23 cellular contexts compared by ENCODE assay signal in the genomic region with DNA sequence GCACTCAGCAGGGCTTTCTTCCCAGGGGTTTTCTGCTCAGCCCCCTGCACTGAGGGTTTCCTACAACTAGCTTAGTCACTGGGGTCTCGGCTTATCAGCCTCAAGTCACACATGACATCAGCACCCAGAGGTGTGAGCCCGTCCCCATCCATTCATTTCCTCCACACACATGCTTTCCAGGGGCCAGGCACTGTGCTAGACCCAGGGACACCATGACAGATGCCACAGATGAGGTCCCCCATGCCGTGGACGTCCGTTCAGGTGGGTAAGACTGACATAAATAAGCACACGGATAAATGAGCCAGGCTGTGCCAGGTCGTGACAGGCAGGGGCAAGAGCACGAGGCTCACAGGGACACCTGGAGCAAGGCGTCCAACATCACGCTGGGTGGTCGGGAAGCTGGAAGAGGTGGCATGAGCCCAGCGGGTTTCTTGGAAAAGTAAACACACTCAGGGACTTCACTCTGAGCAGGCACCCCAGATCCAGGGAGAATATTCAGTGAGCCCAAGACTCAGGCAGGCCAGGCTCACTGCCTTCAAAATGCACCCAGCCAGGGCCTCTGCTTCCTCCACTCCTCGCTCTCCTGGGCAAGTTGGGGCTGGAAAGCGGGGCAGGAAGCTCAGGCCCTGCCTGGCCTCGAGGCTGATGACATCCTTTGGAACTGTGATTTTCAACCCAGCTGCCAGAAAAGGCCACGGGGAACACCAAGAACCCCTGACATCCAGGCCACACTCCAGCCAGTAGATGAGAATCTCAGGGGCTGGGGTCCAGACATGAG.
DNase-seq lines count a peak whose midpoint lies in the region; ATAC-seq and TF ChIP-seq lines count a peak whose summit lies in the region.
"Had no signal": no experiment of that assay in that cellular context is flagged by ENCODE, and none has a peak within 500 bp of the region (broad histone marks: within the 10 kb centered on the region; RNA-seq: fewer than 3 reads in every experiment).

No MANE protein-coding gene starts in this region.

- POLR2A ChIA-PET in WTC11 (lab: Charles Lee): interaction anchor here (0.6 kb wide), 1 partner anchor 92 kb away, joined by 4 read pairs; no protein-coding TSS in a partner anchor

- intact Hi-C loops in left ventricle myocardium superior (cut with micrococcal nuclease) (no loop called here), CD14-positive monocyte (cut with micrococcal nuclease) (no loop called here)

- H3K4me1 ChIP-seq in right atrium auricular region: peaks cover 0 to 4% of the 10 kb centered on the region in 2 donors
- H3K4me1 ChIP-seq: parathyroid adenoma, tibial artery had no signal

- H3K4me3 Mint-ChIP-seq in WTC11 (no peak overlapping the region), glutamatergic neuron (ENCODE audit: unreplicated experiment) (no peak overlapping the region), CD14-positive monocyte (no peak overlapping the region)
- H3K4me3 Mint-ChIP-seq in stimulated activated effector memory CD8-positive, alpha-beta T cell treated with anti-CD3 and anti-CD28 coated beads, Interleukin-12 subunit alpha, Interleukin-12 subunit beta, amount 100 ng/mL, for 72 hours: no peak overlapping the region
- H3K4me3 Mint-ChIP-seq: activated naive CD4-positive, alpha-beta T cell treated with anti-CD3 and anti-CD28 coated beads, Interleukin-2, amount 10 ng/mL, durations not matched to agents 7 days and 5 days; CD4-positive, alpha-beta memory T cell had no signal

- H3K9me3 Mint-ChIP-seq in WTC11 (peaks cover 3% of the 10 kb centered on the region; the same call in 1 of the 2 replicates), glutamatergic neuron (ENCODE audit: unreplicated experiment) (peaks cover 3% of the 10 kb centered on the region), CD14-positive monocyte (peaks cover 0 to 8% (median 0%) of the 10 kb centered on the region in 7 donors)
- no peaks in the 10 kb centered on the region for H3K9me3 Mint-ChIP-seq in stimulated activated effector memory CD8-positive, alpha-beta T cell treated with anti-CD3 and anti-CD28 coated beads, Interleukin-12 subunit alpha, Interleukin-12 subunit beta, amount 100 ng/mL, for 72 hours
- H3K9me3 Mint-ChIP-seq: activated naive CD4-positive, alpha-beta T cell treated with anti-CD3 and anti-CD28 coated beads, Interleukin-2, amount 10 ng/mL, durations not matched to agents 7 days and 5 days had no signal

- H3K27me3 Mint-ChIP-seq in WTC11 (ENCODE audit: low read depth): no peaks in the 10 kb centered on the region
- peaks cover 3% of the 10 kb centered on the region for H3K27me3 Mint-ChIP-seq in glutamatergic neuron (ENCODE audit: unreplicated experiment)
- peaks cover 11 to 24% (median 19%) of the 10 kb centered on the region in 3 donors for H3K27me3 Mint-ChIP-seq in CD14-positive monocyte (ENCODE audit: low read depth in 3 of 3)
- H3K27me3 Mint-ChIP-seq: CD4-positive, alpha-beta memory T cell had no signal

- H3K27ac Mint-ChIP-seq in WTC11: peak overlapping the region; percentile 55
- peak overlapping the region; percentile 44 for H3K27ac Mint-ChIP-seq in stimulated activated effector memory CD8-positive, alpha-beta T cell treated with anti-CD3 and anti-CD28 coated beads, Interleukin-12 subunit alpha, Interleukin-12 subunit beta, amount 100 ng/mL, for 72 hours
- H3K27ac Mint-ChIP-seq in glutamatergic neuron (ENCODE audit: unreplicated experiment): no peak overlapping the region
- H3K27ac Mint-ChIP-seq in CD14-positive monocyte: peak overlapping the region in 1 of 7 donors; percentile 73
- H3K27ac Mint-ChIP-seq: activated naive CD4-positive, alpha-beta T cell treated with anti-CD3 and anti-CD28 coated beads, Interleukin-2, amount 10 ng/mL, durations not matched to agents 7 days and 5 days; CD4-positive, alpha-beta memory T cell had no signal

- H3K36me3 ChIP-seq in right atrium auricular region: no peaks in the 10 kb centered on the region
- H3K36me3 ChIP-seq: heart left ventricle, tibial artery had no signal

- in situ Hi-C loops in ACHN (cut with HindIII; ENCODE audit: low pct_ligation_motif_present, low pct_unique_long_range_greater_than_20kb, low sequenced_read_pairs): no loop called here

- TF ChIP-seq CTCF in right atrium auricular region (IDR thresholded peaks at IDR 0.05): no peak
- no peak for TF ChIP-seq CTCF in WTC11 (IDR thresholded peaks at IDR 0.05)
- TF ChIP-seq CTCF in glutamatergic neuron (IDR thresholded peaks at IDR 0.05; ENCODE audit: partially characterized antibody, unreplicated experiment): no peak
- TF ChIP-seq CTCF in CD14-positive monocyte (IDR thresholded peaks at IDR 0.05): no peak

- CTCF ChIA-PET in WTC11 (lab: Charles Lee): interaction anchor here (2.4 kb wide), 1 partner anchor 104 kb away, joined by 8 read pairs; no protein-coding TSS in a partner anchor

- H3K27ac ChIP-seq in right atrium auricular region: no peak overlapping the region
- H3K27ac ChIP-seq: GM23248, heart left ventricle, parathyroid adenoma, tibial artery had no signal

- DNase-seq in left ventricle myocardium superior (no peak), right atrium auricular region (ENCODE audit: low spot score) (no peak), WTC11 (ENCODE audit: low spot score) (no peak), islet precursor cell (peak; percentile 54), ACHN (no peak), glutamatergic neuron (no peak), CD14-positive monocyte (ENCODE audit: low spot score) (no peak)
- DNase-seq in stimulated activated effector memory CD8-positive, alpha-beta T cell treated with anti-CD3 and anti-CD28 coated beads, Interleukin-12 subunit alpha, Interleukin-12 subunit beta, amount 100 ng/mL, for 72 hours (ENCODE audit: low spot score in 2 of 2): no peak
- DNase-seq: activated CD4-positive, CD25-positive, alpha-beta regulatory T cell treated with anti-CD3 and anti-CD28 coated beads, Interleukin-2, amount 50 U/mL, for 72 hours; activated naive CD4-positive, alpha-beta T cell treated with anti-CD3 and anti-CD28 coated beads, Interleukin-2, amount 10 ng/mL, durations not matched to agents 7 days and 5 days; activated T-cell treated with anti-CD3 and anti-CD28 coated beads, Interleukin-2, amount 50 U/mL, for 48 hours; CD4-positive, alpha-beta memory T cell; DMS53; GM23248; KG1; NCI-H2029; NCI-H446 treated with DMSO at 0.1 percent for 48 hours; stimulated activated naive CD4-positive, alpha-beta T cell treated with Interleukin-2 at 50 U/mL for 16 hours had no signal

- H3K27me3 ChIP-seq in right atrium auricular region: no peaks in the 10 kb centered on the region
- H3K27me3 ChIP-seq: heart left ventricle, tibial artery had no signal

- H3K4me3 ChIP-seq in right atrium auricular region: no peak overlapping the region
- H3K4me3 ChIP-seq: GM12878, GM23248, heart left ventricle, lung, tibial artery had no signal

- H3K36me3 Mint-ChIP-seq in WTC11 (no peaks in the 10 kb centered on the region; the same call in 1 of the 2 replicates), glutamatergic neuron (ENCODE audit: unreplicated experiment) (no peaks in the 10 kb centered on the region), CD14-positive monocyte (peaks cover 0 to 1% of the 10 kb centered on the region in 2 donors)
- H3K36me3 Mint-ChIP-seq in stimulated activated effector memory CD8-positive, alpha-beta T cell treated with anti-CD3 and anti-CD28 coated beads, Interleukin-12 subunit alpha, Interleukin-12 subunit beta, amount 100 ng/mL, for 72 hours: no peaks in the 10 kb centered on the region
- H3K36me3 Mint-ChIP-seq: activated naive CD4-positive, alpha-beta T cell treated with anti-CD3 and anti-CD28 coated beads, Interleukin-2, amount 10 ng/mL, durations not matched to agents 7 days and 5 days; CD4-positive, alpha-beta memory T cell had no signal

- H3K4me1 Mint-ChIP-seq in WTC11 (peaks cover 10% of the 10 kb centered on the region), glutamatergic neuron (ENCODE audit: low read depth, unreplicated experiment) (peaks cover 1% of the 10 kb centered on the region), CD14-positive monocyte (peaks cover 20% of the 10 kb centered on the region)
- H3K4me1 Mint-ChIP-seq in stimulated activated effector memory CD8-positive, alpha-beta T cell treated with anti-CD3 and anti-CD28 coated beads, Interleukin-12 subunit alpha, Interleukin-12 subunit beta, amount 100 ng/mL, for 72 hours: peaks cover 16% of the 10 kb centered on the region
- H3K4me1 Mint-ChIP-seq: CD4-positive, alpha-beta memory T cell had no signal

- peak; percentile 6 for ATAC-seq in left ventricle myocardium superior
- ATAC-seq in WTC11: no peak
- ATAC-seq in stimulated activated effector memory CD8-positive, alpha-beta T cell treated with anti-CD3 and anti-CD28 coated beads, Interleukin-12 subunit alpha, Interleukin-12 subunit beta, amount 100 ng/mL, for 72 hours: no peak
- ATAC-seq: GM12878, heart left ventricle had no signal

- H3K9me3 ChIP-seq in right atrium auricular region: no peaks in the 10 kb centered on the region
- H3K9me3 ChIP-seq: heart left ventricle, tibial artery had no signal

TF ChIP-seq in WTC11, 78 proteins besides CTCF, POLR2A, EP300 and RAD21 (continues in another document):
- TF ChIP-seq, protein P1, sequence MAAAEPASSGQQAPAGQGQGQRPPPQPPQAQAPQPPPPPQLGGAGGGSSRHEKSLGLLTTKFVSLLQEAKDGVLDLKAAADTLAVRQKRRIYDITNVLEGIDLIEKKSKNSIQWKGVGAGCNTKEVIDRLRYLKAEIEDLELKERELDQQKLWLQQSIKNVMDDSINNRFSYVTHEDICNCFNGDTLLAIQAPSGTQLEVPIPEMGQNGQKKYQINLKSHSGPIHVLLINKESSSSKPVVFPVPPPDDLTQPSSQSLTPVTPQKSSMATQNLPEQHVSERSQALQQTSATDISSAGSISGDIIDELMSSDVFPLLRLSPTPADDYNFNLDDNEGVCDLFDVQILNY (CRISPR knock-in tag; IDR thresholded peaks at IDR 0.05): no peak
- TF ChIP-seq, protein P2, sequence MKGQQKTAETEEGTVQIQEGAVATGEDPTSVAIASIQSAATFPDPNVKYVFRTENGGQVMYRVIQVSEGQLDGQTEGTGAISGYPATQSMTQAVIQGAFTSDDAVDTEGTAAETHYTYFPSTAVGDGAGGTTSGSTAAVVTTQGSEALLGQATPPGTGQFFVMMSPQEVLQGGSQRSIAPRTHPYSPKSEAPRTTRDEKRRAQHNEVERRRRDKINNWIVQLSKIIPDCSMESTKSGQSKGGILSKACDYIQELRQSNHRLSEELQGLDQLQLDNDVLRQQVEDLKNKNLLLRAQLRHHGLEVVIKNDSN (CRISPR knock-in tag; IDR thresholded peaks at IDR 0.05): no peak
